Comparison of ENCODE assay signal across 15 cellular contexts in genomic region chr2:63866009-63866709, GRCh38. TPM values are rescaled to one million over a fixed set of nuclear protein-coding genes. Genes with fewer than 3 reads are reported as not detected.
A peak's percentile ranks its signal among the peaks of the same experiment; 100 is the strongest.
DNase-seq lines count a peak whose midpoint lies in the region; ATAC-seq and TF ChIP-seq lines count a peak whose summit lies in the region.
"Had no signal": no experiment of that assay in that cellular context is flagged by ENCODE, and none has a peak within 500 bp of the region (broad histone marks: within the 10 kb centered on the region; RNA-seq: fewer than 3 reads in every experiment).

No MANE protein-coding gene starts in this region.

- H3K36me3 ChIP-seq in ACC112 (ENCODE audit: insufficient read depth, low read length): peaks cover 31% of the 10 kb centered on the region

- peaks cover 16 to 32% of the 10 kb centered on the region in 2 donors for H3K4me1 Mint-ChIP-seq in effector memory CD8-positive, alpha-beta T cell (ENCODE audit: low read depth in 2 of 2)

- peaks cover 26% of the 10 kb centered on the region for H3K36me3 Mint-ChIP-seq in effector memory CD8-positive, alpha-beta T cell (ENCODE audit: insufficient read depth)

- DNase-seq in GM12865 (ENCODE audit: low read depth): peak; percentile 26
- DNase-seq in effector memory CD8-positive, alpha-beta T cell: no peak
- no peak for DNase-seq in nucleus accumbens (lab: John Stamatoyannopoulos, UW)
- DNase-seq in cardiac septum (ENCODE audit: low spot score): no peak
- DNase-seq in NCI-H2227 (lab: John Stamatoyannopoulos, UW; ENCODE audit: unreplicated experiment): no peak
- no peak for DNase-seq in KG1 (lab: John Stamatoyannopoulos, UW)
- DNase-seq: activated B cell treated with CpG ODN at 0.5 μM for 24 hours; GM23248; NCI-H1436 treated with DMSO at 0.1 percent for 48 hours; NCI-H526; Right ventricle myocardium superior; stimulated activated CD4-positive, alpha-beta T cell treated with anti-CD3 and anti-CD28 coated beads, Interleukin-2, amount 100 ng/mL, for 24 hours had no signal

- peak overlapping the region in 1 of 2 donors; percentile 42 for H3K4me3 Mint-ChIP-seq in effector memory CD8-positive, alpha-beta T cell
- H3K4me3 Mint-ChIP-seq: activated B cell treated with CpG ODN at 0.5 μM for 24 hours had no signal

- H3K4me3 ChIP-seq in ACC112 (ENCODE audit: low read depth, low read length) (no peak overlapping the region), GM12865 (ENCODE audit: low read depth, low read length) (no peak overlapping the region)
- H3K4me3 ChIP-seq: GM23248, hepatocyte had no signal

- H3K9me3 Mint-ChIP-seq in effector memory CD8-positive, alpha-beta T cell: no peaks in the 10 kb centered on the region
- H3K9me3 Mint-ChIP-seq: activated B cell treated with CpG ODN at 0.5 μM for 24 hours had no signal

- no peaks in the 10 kb centered on the region for H3K27me3 ChIP-seq in ACC112 (ENCODE audit: insufficient read depth, low read length)
- H3K27me3 ChIP-seq: hepatocyte had no signal

- TF ChIP-seq CTCF in GM12865 (IDR thresholded peaks at IDR 0.05; ENCODE audit: insufficient read depth, low read depth, low read length, missing control alignments): no peak

- no peaks in the 10 kb centered on the region for H3K27me3 Mint-ChIP-seq in effector memory CD8-positive, alpha-beta T cell
- H3K27me3 Mint-ChIP-seq: activated B cell treated with CpG ODN at 0.5 μM for 24 hours had no signal

- ATAC-seq in HG03342 (IDR thresholded peaks at IDR 0.05; ENCODE audit: unreplicated experiment): peak; percentile 65
- ATAC-seq in effector memory CD8-positive, alpha-beta T cell (replicated peaks): peak; percentile 74

- 0 out of 2 replicates have a peak overlapping the region, but pooled peaks have one; percentile 15 for H3K27ac ChIP-seq in ACC112 (ENCODE audit: low read depth, low read length)
- H3K27ac ChIP-seq: GM23248, hepatocyte had no signal

- H3K27ac Mint-ChIP-seq in effector memory CD8-positive, alpha-beta T cell: peak overlapping the region; percentile 57 to 94
- H3K27ac Mint-ChIP-seq: activated B cell treated with CpG ODN at 0.5 μM for 24 hours had no signal

- intact Hi-C loops in cardiac septum (cut with DNase I): no loop called here

- peaks cover 50% of the 10 kb centered on the region for H3K4me1 ChIP-seq in ACC112 (ENCODE audit: control insufficient read depth, insufficient read depth, low read length, unreplicated experiment)

- no peak overlapping the region for H2AFZ ChIP-seq in ACC112 (ENCODE audit: low read length, unreplicated experiment)
- H2AFZ ChIP-seq: GM23248, hepatocyte had no signal

- peaks cover 57% of the 10 kb centered on the region for H3K79me2 ChIP-seq in ACC112 (ENCODE audit: control insufficient read depth, insufficient read depth, low read length, unreplicated experiment)

RNA-seq across cellular contexts. Expression of gene UGP2, which starts 24.5 kb away (rescaled TPM):
- 327 TPM for total RNA-seq in cardiac septum
